Comparison of ENCODE assay signal across 11 cellular contexts in the genomic region with DNA sequence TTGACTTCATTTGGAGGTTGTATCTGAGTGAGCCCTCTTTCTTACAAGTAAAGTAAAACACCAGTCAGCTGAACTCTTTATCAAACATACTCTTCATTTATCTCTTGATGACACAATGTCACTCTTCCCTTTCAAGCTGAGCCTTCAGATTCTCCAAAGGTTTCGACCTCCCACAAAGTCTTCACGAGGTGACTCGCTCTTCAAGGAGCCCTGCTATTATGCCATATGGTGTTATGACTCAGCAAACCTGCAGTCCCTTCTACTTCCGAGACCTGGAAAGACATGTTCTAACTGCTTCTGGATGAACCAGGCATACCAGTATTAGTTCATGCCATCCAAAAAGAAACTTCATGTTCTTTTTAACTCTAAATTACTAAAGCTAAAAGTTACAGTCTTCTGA. TPM values are rescaled to one million over a fixed set of nuclear protein-coding genes. Genes with fewer than 3 reads are reported as not detected.
A peak's percentile ranks its signal among the peaks of the same experiment; 100 is the strongest.
DNase-seq lines count a peak whose midpoint lies in the region; ATAC-seq and TF ChIP-seq lines count a peak whose summit lies in the region.
"Had no signal": no experiment of that assay in that cellular context is flagged by ENCODE, and none has a peak within 500 bp of the region (broad histone marks: within the 10 kb centered on the region; RNA-seq: fewer than 3 reads in every experiment).

No MANE protein-coding gene starts in this region.

- TF ChIP-seq CTCF in OCI-LY3 (IDR thresholded peaks at IDR 0.05; ENCODE audit: low read depth, low read length) (no peak), retinal pigment epithelial cell (conservative IDR thresholded peaks at IDR 0.05; ENCODE audit: low read depth, low read length) (no peak)

- H3K4me3 ChIP-seq in OCI-LY3 (ENCODE audit: low read length) (no peak overlapping the region), retinal pigment epithelial cell (ENCODE audit: low read length) (no peak overlapping the region)
- H3K4me3 ChIP-seq: HAP-1 had no signal

- no peaks in the 10 kb centered on the region for H3K79me2 ChIP-seq in OCI-LY3 (ENCODE audit: low read length)

- H3K27me3 ChIP-seq in OCI-LY3 (ENCODE audit: low read depth, low read length) = no peaks in the 10 kb centered on the region; the same call in 1 of the 2 replicates

- H4K20me1 ChIP-seq in OCI-LY3 (ENCODE audit: insufficient read depth, low read length) = no peaks in the 10 kb centered on the region

- H3K9me3 ChIP-seq in OCI-LY3 (ENCODE audit: insufficient read depth, low read length) = no peaks in the 10 kb centered on the region
- H3K9me3 ChIP-seq: HAP-1 had no signal

- no peak overlapping the region for H3K27ac ChIP-seq in OCI-LY3 (ENCODE audit: low read length)

- no peak overlapping the region for H3K4me2 ChIP-seq in OCI-LY3 (ENCODE audit: low read length)

- 0 out of 2 replicates have a peak, but pooled peaks cover 4% of the 10 kb centered on the region for H3K4me1 ChIP-seq in OCI-LY3 (ENCODE audit: low read length)

- DNase-seq in H4 (ENCODE audit: low spot score) = peak; percentile 94
- peak; percentile 46 to 54 for DNase-seq in erythroblast (lab: John Stamatoyannopoulos, UW)
- DNase-seq in retinal pigment epithelial cell (ENCODE audit: low read depth) = peak; percentile 36
- DNase-seq in activated gamma-delta T cell treated with Interleukin-2 at 50 U/mL for 16 hours = no peak
- no peak for DNase-seq in NCI-H1105 treated with DMSO at 0.1 percent for 48 hours (lab: John Stamatoyannopoulos, UW)
- DNase-seq: activated CD8-positive, alpha-beta memory T cell treated with anti-CD3 and anti-CD28 coated beads for 24 hours; left cardiac atrium had no signal

- ATAC-seq in GM19455 (IDR thresholded peaks at IDR 0.05; ENCODE audit: unreplicated experiment) (no peak), GM21786 (IDR thresholded peaks at IDR 0.05; ENCODE audit: unreplicated experiment) (no peak)

- 0 out of 2 replicates have a peak overlapping the region, but pooled peaks have one; percentile 11 for H2AFZ ChIP-seq in OCI-LY3 (ENCODE audit: low read depth, low read length)

- no peak overlapping the region for H3K9ac ChIP-seq in OCI-LY3 (ENCODE audit: low read length)

- no peak for TF ChIP-seq POLR2A in erythroblast (IDR thresholded peaks at IDR 0.05; ENCODE audit: low read length)

- no peaks in the 10 kb centered on the region for H3K36me3 ChIP-seq in OCI-LY3 (replicated peaks; ENCODE audit: low read depth, low read length)
- H3K36me3 ChIP-seq: HAP-1 had no signal

RNA-seq across cellular contexts. Expression of a gene that starts 23.1 kb away (rescaled TPM):
- total RNA-seq in H4 (2014; rRNA removed; shearing (Covaris generic)) = 0.08 TPM in 1 of 2 replicates, not detected in the other

RNA-seq across cellular contexts. Expression of a gene that starts 36.4 kb away (rescaled TPM):
- 0.70 and 1.2 TPM in 2 replicates for total RNA-seq in H4 (2014; rRNA removed; shearing (Covaris generic))

Comparison
In these comparisons a context has a peak if more than half of its experiments do, and no peak if none do; other contexts are left out.
1. DNase-seq: peak in H4 (single experiment), erythroblast (2 of 2) and retinal pigment epithelial cell (single experiment); none in activated gamma-delta T cell treated with Interleukin-2 at 50 U/mL for 16 hours (single experiment) and NCI-H1105 treated with DMSO at 0.1 percent for 48 hours (single experiment).